Comparison of ENCODE assay signal across 12 cellular contexts in the genomic region with DNA sequence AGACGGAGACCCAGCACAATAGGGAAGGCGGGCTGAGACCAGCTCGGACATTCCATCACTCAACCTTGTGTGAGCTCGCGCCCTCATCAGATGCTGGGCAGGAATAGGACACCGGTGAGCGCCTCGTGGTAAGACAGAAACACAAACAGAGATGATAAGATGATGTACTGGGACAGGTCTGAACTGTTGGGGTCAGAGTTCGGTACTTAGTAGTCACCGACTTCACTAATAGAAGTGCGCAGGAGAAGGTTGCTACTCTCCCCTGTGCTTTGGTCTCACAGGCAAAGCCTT.
DNase-seq lines count a peak whose midpoint lies in the region; ATAC-seq and TF ChIP-seq lines count a peak whose summit lies in the region.
"Had no signal": no experiment of that assay in that cellular context is flagged by ENCODE, and none has a peak within 500 bp of the region (broad histone marks: within the 10 kb centered on the region; RNA-seq: fewer than 3 reads in every experiment).

No MANE protein-coding gene starts in this region.

- no peaks in the 10 kb centered on the region for H3K9me3 Mint-ChIP-seq in Calu3 (ENCODE audit: low read depth, unreplicated experiment)
- peaks cover 3% of the 10 kb centered on the region for H3K9me3 Mint-ChIP-seq in neural progenitor cell
- H3K9me3 Mint-ChIP-seq in activated CD4-positive, alpha-beta memory T cell treated with anti-CD3 and anti-CD28 coated beads for 36 hours = no peaks in the 10 kb centered on the region
- H3K9me3 Mint-ChIP-seq: CD8-positive, alpha-beta T cell had no signal

- H3K9me3 ChIP-seq in RWPE2 (ENCODE audit: severe bottlenecking) (no peaks in the 10 kb centered on the region), neural progenitor cell (ENCODE audit: low read depth) (no peaks in the 10 kb centered on the region), left lung (no peaks in the 10 kb centered on the region), aorta (ENCODE audit: control insufficient read depth, low read length) (no peaks in the 10 kb centered on the region)

- H3K4me3 ChIP-seq in RWPE2 (ENCODE audit: severe bottlenecking) (peak overlapping the region; percentile 52), fibroblast of villous mesenchyme (ENCODE audit: low read depth, low read length) (peak overlapping the region; percentile 62), neural progenitor cell (peak overlapping the region; percentile 56), left lung (no peak overlapping the region), aorta (ENCODE audit: low read length in 2 of 2) (no peak overlapping the region)

- DNase-seq in Calu3 = no peak
- no peak for DNase-seq in RWPE2 (ENCODE audit: low spot score)
- DNase-seq in fibroblast of villous mesenchyme (ENCODE audit: low read depth) = no peak
- DNase-seq in neural progenitor cell (ENCODE audit: low spot score) = peak; percentile 66
- no peak for DNase-seq in left lung
- no peak for DNase-seq in aorta
- no peak for DNase-seq in activated CD4-positive, alpha-beta memory T cell treated with anti-CD3 and anti-CD28 coated beads for 36 hours
- DNase-seq: activated naive CD4-positive, alpha-beta T cell treated with anti-CD3 and anti-CD28 coated beads, Interleukin-2, amount 50 U/mL, for 16 hours; CD8-positive, alpha-beta T cell; effector CD4-positive, alpha-beta T cell; NCI-H1048 had no signal

- POLR2A ChIA-PET in activated CD4-positive, alpha-beta memory T cell treated with anti-CD3 and anti-CD28 coated beads for 36 hours (lab: Charles Lee) = no interaction called here

- H3K9ac ChIP-seq in neural progenitor cell = no peak overlapping the region

- WGBS in aorta, 2 donors = 16 to 18% methylated on average over 11 of the region's 11 CpGs

- CTCF ChIA-PET in Calu3 (lab: Charles Lee) = interaction anchor here (0.7 kb wide), 1 partner anchor 51 kb away, joined by 3 read pairs; no protein-coding TSS in a partner anchor
- CTCF ChIA-PET in activated CD4-positive, alpha-beta memory T cell treated with anti-CD3 and anti-CD28 coated beads for 36 hours (lab: Charles Lee) = no interaction called here

- peak overlapping the region; percentile 98 for H2AFZ ChIP-seq in neural progenitor cell (replicated peaks)

- H3K27ac Mint-ChIP-seq in Calu3 (ENCODE audit: unreplicated experiment) (peak overlapping the region; percentile 69), neural progenitor cell (no peak overlapping the region)
- H3K27ac Mint-ChIP-seq in activated CD4-positive, alpha-beta memory T cell treated with anti-CD3 and anti-CD28 coated beads for 36 hours = no peak overlapping the region
- H3K27ac Mint-ChIP-seq: CD8-positive, alpha-beta T cell had no signal

- ATAC-seq in RWPE2 (ENCODE audit: low read depth) (no peak), left lung (no peak), GM19452 (IDR thresholded peaks at IDR 0.05; ENCODE audit: unreplicated experiment) (no peak), aorta (ENCODE audit: low FRiP score) (no peak)
- ATAC-seq: CD8-positive, alpha-beta T cell had no signal

- H3K27ac ChIP-seq in RWPE2 (ENCODE audit: poor library complexity, severe bottlenecking) (no peak overlapping the region), neural progenitor cell (no peak overlapping the region), left lung (no peak overlapping the region), aorta (ENCODE audit: low read depth in 1 of 2, low read length in 2 of 2) (no peak overlapping the region)

- intact Hi-C loops in Calu3 (cut with micrococcal nuclease; ENCODE audit: unreplicated experiment) = no loop called here
- intact Hi-C loops in left lung (cut with DNase I) = no loop called here
- intact Hi-C loops in aorta (cut with DNase I) = no loop called here
- intact Hi-C loops in activated CD4-positive, alpha-beta memory T cell treated with anti-CD3 and anti-CD28 coated beads for 36 hours (cut with micrococcal nuclease) = no loop called here

- H3K36me3 Mint-ChIP-seq in Calu3 (ENCODE audit: insufficient read depth, unreplicated experiment) (peaks cover 15% of the 10 kb centered on the region), neural progenitor cell (no peaks in the 10 kb centered on the region)
- H3K36me3 Mint-ChIP-seq in activated CD4-positive, alpha-beta memory T cell treated with anti-CD3 and anti-CD28 coated beads for 36 hours = no peaks in the 10 kb centered on the region
- H3K36me3 Mint-ChIP-seq: CD8-positive, alpha-beta T cell had no signal

- H3K27me3 Mint-ChIP-seq in Calu3 (ENCODE audit: unreplicated experiment) (peaks cover 43% of the 10 kb centered on the region), neural progenitor cell (ENCODE audit: insufficient read depth, low read depth) (peaks cover 40% of the 10 kb centered on the region)
- H3K27me3 Mint-ChIP-seq in activated CD4-positive, alpha-beta memory T cell treated with anti-CD3 and anti-CD28 coated beads for 36 hours = peaks cover 32% of the 10 kb centered on the region

- no TSS peak for BruUV-seq in Calu3 (replicated peaks; lab: Mats Ljungman, UMichigan)

- H3K79me2 ChIP-seq in neural progenitor cell (ENCODE audit: low read depth) = no peaks in the 10 kb centered on the region

- peak overlapping the region; percentile 80 for H3K4me2 ChIP-seq in neural progenitor cell

- TF ChIP-seq CTCF in Calu3 (IDR thresholded peaks at IDR 0.05; ENCODE audit: unreplicated experiment) = no peak
- no peak for TF ChIP-seq CTCF in RWPE2 (IDR thresholded peaks at IDR 0.05; ENCODE audit: poor library complexity, severe bottlenecking)
- TF ChIP-seq CTCF in fibroblast of villous mesenchyme (IDR thresholded peaks at IDR 0.05; ENCODE audit: insufficient read depth, low read depth, low read length) = no peak
- no peak for TF ChIP-seq CTCF in neural progenitor cell (IDR thresholded peaks at IDR 0.05)
- TF ChIP-seq CTCF in left lung (IDR thresholded peaks at IDR 0.05) = no peak

- H3K27me3 ChIP-seq in RWPE2 (ENCODE audit: insufficient read depth, poor library complexity, severe bottlenecking) (no peaks in the 10 kb centered on the region), neural progenitor cell (peaks cover 62% of the 10 kb centered on the region), left lung (peaks cover 35 to 66% of the 10 kb centered on the region in 2 donors), aorta (ENCODE audit: control insufficient read depth in 1 of 2, insufficient read depth in 2 of 2, low read length in 1 of 2) (no peaks in the 10 kb centered on the region)

- H3K4me1 Mint-ChIP-seq in Calu3 (ENCODE audit: low read depth, unreplicated experiment) (peaks cover 20% of the 10 kb centered on the region), neural progenitor cell (peaks cover 18% of the 10 kb centered on the region)
- H3K4me1 Mint-ChIP-seq in activated CD4-positive, alpha-beta memory T cell treated with anti-CD3 and anti-CD28 coated beads for 36 hours (ENCODE audit: low read depth) = no peaks in the 10 kb centered on the region

- H3K4me1 ChIP-seq in RWPE2 (ENCODE audit: insufficient read depth, poor library complexity, severe bottlenecking) (no peaks in the 10 kb centered on the region), neural progenitor cell (no peaks in the 10 kb centered on the region), left lung (peaks cover 0 to 10% of the 10 kb centered on the region in 2 donors), aorta (ENCODE audit: control insufficient read depth in 1 of 2, insufficient read depth in 2 of 2, low read length in 2 of 2) (no peaks in the 10 kb centered on the region)

- no peaks in the 10 kb centered on the region for H3F3A ChIP-seq in neural progenitor cell (ENCODE audit: low read depth)

- no peaks in the 10 kb centered on the region for H4K20me1 ChIP-seq in neural progenitor cell (ENCODE audit: low read depth)

- H3K4me3 Mint-ChIP-seq in Calu3 (ENCODE audit: low read depth, unreplicated experiment) (peak overlapping the region; percentile 78), neural progenitor cell (peak overlapping the region; percentile 80)
- no peak overlapping the region for H3K4me3 Mint-ChIP-seq in activated CD4-positive, alpha-beta memory T cell treated with anti-CD3 and anti-CD28 coated beads for 36 hours
- H3K4me3 Mint-ChIP-seq: CD8-positive, alpha-beta T cell had no signal

- H3K36me3 ChIP-seq in RWPE2 (ENCODE audit: low read depth) = no peaks in the 10 kb centered on the region
- no peaks in the 10 kb centered on the region for H3K36me3 ChIP-seq in neural progenitor cell
- H3K36me3 ChIP-seq in left lung = no peaks in the 10 kb centered on the region
- H3K36me3 ChIP-seq in aorta (ENCODE audit: control insufficient read depth in 1 of 2, insufficient read depth in 2 of 2, low read length in 1 of 2) = no peaks in the 10 kb centered on the region

Comparison
In these comparisons a context has a peak if more than half of its experiments do, and no peak if none do; other contexts are left out.
1. H3K4me3 ChIP-seq: peak in RWPE2 (single experiment), fibroblast of villous mesenchyme (single experiment) and neural progenitor cell (single experiment); none in left lung (0 of 2) and aorta (0 of 2).